30 cellular contexts compared by ENCODE assay signal in the genomic region with DNA sequence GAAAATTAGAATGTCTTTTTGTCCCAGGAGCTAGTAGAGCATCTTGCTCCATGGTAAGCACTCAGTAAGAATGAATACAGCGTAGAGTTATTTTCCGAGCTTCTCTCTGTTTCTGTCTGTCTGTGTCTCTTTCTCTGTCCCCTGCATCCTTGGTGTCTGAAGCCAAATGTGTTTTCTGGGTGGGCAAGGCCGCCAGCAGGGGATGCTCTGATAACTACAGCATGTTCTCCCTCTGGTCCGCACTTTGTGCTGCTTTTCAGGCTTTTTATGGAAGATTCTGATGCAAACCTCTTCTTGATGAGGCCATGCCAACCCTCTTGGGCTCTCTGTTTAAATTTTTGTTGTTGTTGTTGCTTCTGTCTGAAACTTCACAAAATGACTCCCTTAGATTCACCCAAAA.
DNase-seq lines count a peak whose midpoint lies in the region; ATAC-seq and TF ChIP-seq lines count a peak whose summit lies in the region.
"Had no signal": no experiment of that assay in that cellular context is flagged by ENCODE, and none has a peak within 500 bp of the region (broad histone marks: within the 10 kb centered on the region; RNA-seq: fewer than 3 reads in every experiment).

No MANE protein-coding gene starts in this region.

- no peaks in the 10 kb centered on the region for H3K36me3 ChIP-seq in SK-N-SH (replicated peaks in 1 of 2; ENCODE audit: control insufficient read depth in 1 of 2, insufficient read depth in 2 of 2, low read length in 1 of 2)
- H3K36me3 ChIP-seq in esophagus muscularis mucosa: no peaks in the 10 kb centered on the region
- H3K36me3 ChIP-seq in uterus: no peaks in the 10 kb centered on the region
- H3K36me3 ChIP-seq: colonic mucosa, spleen had no signal

- no peaks in the 10 kb centered on the region for H3K27me3 Mint-ChIP-seq in MCF 10A (ENCODE audit: insufficient read depth, unreplicated experiment)
- H3K27me3 Mint-ChIP-seq: activated naive CD8-positive, alpha-beta T cell; activated T-cell treated with anti-CD3 and anti-CD28 coated beads, Interleukin-2, amount 50 U/mL, for 24 hours; stimulated activated naive CD8-positive, alpha-beta T cell treated with anti-CD3 and anti-CD28 coated beads, Interleukin-15, Interleukin-2, amounts not matched to agents 100 ng/mL and 50 ng/mL, for 24 hours had no signal

- H3K79me2 ChIP-seq in SK-N-SH (ENCODE audit: insufficient read depth): no peaks in the 10 kb centered on the region

- no peak overlapping the region for H3K4me3 Mint-ChIP-seq in MCF 10A (ENCODE audit: unreplicated experiment)
- H3K4me3 Mint-ChIP-seq: activated naive CD8-positive, alpha-beta T cell; activated T-cell treated with anti-CD3 and anti-CD28 coated beads, Interleukin-2, amount 50 U/mL, for 24 hours; CD8-positive, alpha-beta memory T cell; memory B cell; stimulated activated naive CD8-positive, alpha-beta T cell treated with anti-CD3 and anti-CD28 coated beads, Interleukin-15, Interleukin-2, amounts not matched to agents 100 ng/mL and 50 ng/mL, for 24 hours had no signal

- no peaks in the 10 kb centered on the region for H3K4me1 Mint-ChIP-seq in MCF 10A (ENCODE audit: insufficient read depth, unreplicated experiment)
- H3K4me1 Mint-ChIP-seq: CD8-positive, alpha-beta memory T cell; memory B cell had no signal

- H3K4me3 ChIP-seq in SK-N-SH (ENCODE audit: low read depth in 2 of 2, low read length in 1 of 2) (no peak overlapping the region), NB4 (ENCODE audit: low read depth, low read length) (no peak overlapping the region), esophagus muscularis mucosa (no peak overlapping the region), uterus (no peak overlapping the region)
- H3K4me3 ChIP-seq: colonic mucosa, PC-9, spleen, testis had no signal

- WGBS in SK-N-SH (ENCODE audit: low lambda C conversion rate): 80% methylated on average over 4 of the region's 4 CpGs
- 94% methylated on average over 4 of the region's 4 CpGs for WGBS in esophagus muscularis mucosa

- ATAC-seq in SK-N-SH treated with all-trans-retinoic acid at 6 μM for 48 hours: no peak
- no peak for ATAC-seq in GM21786 (IDR thresholded peaks at IDR 0.05; ENCODE audit: unreplicated experiment)
- ATAC-seq: right cardiac atrium had no signal

- H3K4me1 ChIP-seq in SK-N-SH (ENCODE audit: control insufficient read depth in 1 of 2, insufficient read depth in 2 of 2, low read depth in 1 of 2, low read length in 1 of 2): peaks cover 0 to 6% of the 10 kb centered on the region in 2 experiments; a peak in 2 of 4 replicates
- no peaks in the 10 kb centered on the region for H3K4me1 ChIP-seq in esophagus muscularis mucosa
- H3K4me1 ChIP-seq in uterus: peaks cover 0 to 3% of the 10 kb centered on the region in 2 donors
- H3K4me1 ChIP-seq: colonic mucosa, testis had no signal

- H3K4me2 ChIP-seq in SK-N-SH: no peak overlapping the region
- H3K4me2 ChIP-seq: PC-9 had no signal

- no TSS peak for BruUV-seq in MCF 10A (replicated peaks; lab: Mats Ljungman, UMichigan)

- H3K9me2 ChIP-seq in SK-N-SH: no peaks in the 10 kb centered on the region

- H3K27ac ChIP-seq in SK-N-SH (ENCODE audit: low read depth in 2 of 2, low read length in 1 of 2) (no peak overlapping the region), esophagus muscularis mucosa (replicated peaks in 1 of 4) (no peak overlapping the region), uterus (peak overlapping the region; percentile 80 to 87)
- H3K27ac ChIP-seq: colonic mucosa, PC-9, spleen, testis, VCaP had no signal

- H4K20me1 ChIP-seq in SK-N-SH (ENCODE audit: insufficient read depth): no peaks in the 10 kb centered on the region

- H2AFZ ChIP-seq in SK-N-SH (ENCODE audit: low read depth): no peak overlapping the region
- H2AFZ ChIP-seq: PC-9 had no signal

- intact Hi-C loops in esophagus muscularis mucosa (cut with DNase I): no loop called here
- intact Hi-C loops in uterus (cut with DNase I; ENCODE audit: low total_unique reads): no loop called here
- intact Hi-C loops in MCF 10A (cut with micrococcal nuclease): no loop called here

- no peak for TF ChIP-seq POLR2A in NB4 (IDR thresholded peaks at IDR 0.05; ENCODE audit: extremely low read depth, insufficient read length)
- no peak for TF ChIP-seq POLR2A in esophagus muscularis mucosa (IDR thresholded peaks at IDR 0.05; ENCODE audit: low read depth)
- no peak for TF ChIP-seq POLR2A in uterus (IDR thresholded peaks at IDR 0.05)

- no peaks in the 10 kb centered on the region for H3K27me3 ChIP-seq in SK-N-SH (ENCODE audit: insufficient read depth)
- no peaks in the 10 kb centered on the region for H3K27me3 ChIP-seq in esophagus muscularis mucosa
- no peaks in the 10 kb centered on the region for H3K27me3 ChIP-seq in uterus
- H3K27me3 ChIP-seq: colonic mucosa, testis had no signal

- peaks cover 3% of the 10 kb centered on the region for H3K9me3 Mint-ChIP-seq in MCF 10A (ENCODE audit: unreplicated experiment)

- H3K27ac Mint-ChIP-seq in MCF 10A (ENCODE audit: low read depth, unreplicated experiment): no peak overlapping the region
- H3K27ac Mint-ChIP-seq: activated naive CD8-positive, alpha-beta T cell; activated T-cell treated with anti-CD3 and anti-CD28 coated beads, Interleukin-2, amount 50 U/mL, for 24 hours; memory B cell; stimulated activated naive CD8-positive, alpha-beta T cell treated with anti-CD3 and anti-CD28 coated beads, Interleukin-15, Interleukin-2, amounts not matched to agents 100 ng/mL and 50 ng/mL, for 24 hours had no signal

- H3F3A ChIP-seq in SK-N-SH (replicated peaks; ENCODE audit: insufficient read depth): no peaks in the 10 kb centered on the region

- no peak overlapping the region for H3K9ac ChIP-seq in SK-N-SH

- peak; percentile 16; the same call in 1 of the 2 replicates for TF ChIP-seq CTCF in SK-N-SH (IDR thresholded peaks at IDR 0.05)
- TF ChIP-seq CTCF in NB4 (IDR thresholded peaks at IDR 0.05; ENCODE audit: low read depth, low read length): peak; percentile 18
- TF ChIP-seq CTCF in esophagus muscularis mucosa (IDR thresholded peaks at IDR 0.05): no peak
- no peak for TF ChIP-seq CTCF in uterus (IDR thresholded peaks at IDR 0.05)
- no peak for TF ChIP-seq CTCF in MCF 10A (IDR thresholded peaks at IDR 0.05; ENCODE audit: unreplicated experiment)

- no peaks in the 10 kb centered on the region for H3K36me3 Mint-ChIP-seq in MCF 10A (ENCODE audit: insufficient read depth, unreplicated experiment)

- no peak for TF ChIP-seq EP300 in SK-N-SH (IDR thresholded peaks at IDR 0.05; ENCODE audit: borderline replicate concordance in 1 of 2, low read depth in 1 of 2, low read length in 1 of 2)
- no peak for TF ChIP-seq EP300 in esophagus muscularis mucosa (IDR thresholded peaks at IDR 0.05)

- no peak; the same call in 1 of the 2 replicates for TF ChIP-seq RAD21 in SK-N-SH (IDR thresholded peaks at IDR 0.05; ENCODE audit: low read length)

- DNase-seq in SK-N-SH: no peak
- DNase-seq in NB4 (ENCODE audit: low read depth): peak; percentile 28
- DNase-seq in esophagus muscularis mucosa (ENCODE audit: extremely low spot score): peak; percentile 39
- no peak for DNase-seq in uterus
- no peak for DNase-seq in GDM1 (lab: John Stamatoyannopoulos, UW)
- DNase-seq in MCF 10A (ENCODE audit: unreplicated experiment): no peak
- DNase-seq: 8988T; activated CD4-positive, alpha-beta T cell treated with anti-CD3 and anti-CD28 coated beads for 48 hours; activated effector memory CD4-positive, alpha-beta T cell treated with anti-CD3 and anti-CD28 coated beads, Interleukin-2, amount 50 U/mL, for 16 hours; activated T-cell treated with anti-CD3 and anti-CD28 coated beads, Interleukin-2, amount 50 U/mL, for 24 hours; CD8-positive, alpha-beta memory T cell; colonic mucosa; DMS153; effector CD4-positive, alpha-beta T cell; KBM-7; NCI-H1417 treated with DMSO at 0.1 percent for 48 hours; NCI-H2029 treated with DMSO at 0.1 percent for 48 hours; NCI-H524 treated with DMSO at 0.1 percent for 48 hours; PC-9; right cardiac atrium; spleen; stimulated activated CD4-positive, alpha-beta T cell treated with anti-CD3 and anti-CD28 coated beads, Interleukin-2, amount 100 ng/mL, for 24 hours; stimulated activated CD8-positive, alpha-beta memory T cell treated with anti-CD3 and anti-CD28 coated beads, Interleukin-4, amount 100 ng/mL, for 48 hours; testis had no signal

- H3K9me3 ChIP-seq in SK-N-SH (no peaks in the 10 kb centered on the region), esophagus muscularis mucosa (no peaks in the 10 kb centered on the region), uterus (no peaks in the 10 kb centered on the region)
- H3K9me3 ChIP-seq: colonic mucosa, testis had no signal

- POLR2A ChIA-PET in SK-N-SH (lab: Yijun Ruan, JAX): no interaction called here
- POLR2A ChIA-PET in MCF 10A (lab: Yijun Ruan, JAX): interaction anchor here (0.5 to 1.9 kb wide), 2 partner anchors 10 to 12 kb away, joined by 3 to 8 read pairs; no protein-coding TSS in a partner anchor

- CTCF ChIA-PET in SK-N-SH (lab: Yijun Ruan, JAX) (interaction anchor here (0.6 to 1.5 kb wide), 4 partner anchors 10 to 122 kb away, joined by 3 to 4 read pairs (median 4); no protein-coding TSS in a partner anchor), MCF 10A (lab: Yijun Ruan, JAX) (interaction anchor here (0.6 to 0.9 kb wide), 3 partner anchors 126 to 359 kb away, joined by 3 to 4 read pairs (median 3); no protein-coding TSS in a partner anchor)

TF ChIP-seq in SK-N-SH, 30 proteins besides CTCF, POLR2A, EP300 and RAD21 (continues in another document):
- TF ChIP-seq MEF2A (IDR thresholded peaks at IDR 0.05; ENCODE audit: borderline replicate concordance, low read depth): no peak
- TF ChIP-seq, protein P1, sequence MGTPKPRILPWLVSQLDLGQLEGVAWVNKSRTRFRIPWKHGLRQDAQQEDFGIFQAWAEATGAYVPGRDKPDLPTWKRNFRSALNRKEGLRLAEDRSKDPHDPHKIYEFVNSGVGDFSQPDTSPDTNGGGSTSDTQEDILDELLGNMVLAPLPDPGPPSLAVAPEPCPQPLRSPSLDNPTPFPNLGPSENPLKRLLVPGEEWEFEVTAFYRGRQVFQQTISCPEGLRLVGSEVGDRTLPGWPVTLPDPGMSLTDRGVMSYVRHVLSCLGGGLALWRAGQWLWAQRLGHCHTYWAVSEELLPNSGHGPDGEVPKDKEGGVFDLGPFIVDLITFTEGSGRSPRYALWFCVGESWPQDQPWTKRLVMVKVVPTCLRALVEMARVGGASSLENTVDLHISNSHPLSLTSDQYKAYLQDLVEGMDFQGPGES (IDR thresholded peaks at IDR 0.05; ENCODE audit: low read depth, low read length): no peak

TF ChIP-seq in SK-N-SH treated with all-trans-retinoic acid at 6 μM for 48 hours, 23 proteins besides CTCF, POLR2A, EP300 and RAD21:
- TF ChIP-seq TCF4 (CRISPR knock-in tag; IDR thresholded peaks at IDR 0.05; ENCODE audit: borderline replicate concordance): no peak
- TF ChIP-seq OSR1 (CRISPR knock-in tag; IDR thresholded peaks at IDR 0.05): no peak
- TF ChIP-seq BACH2 (CRISPR knock-in tag; IDR thresholded peaks at IDR 0.05; ENCODE audit: borderline replicate concordance): no peak
- TF ChIP-seq ARNTL (CRISPR knock-in tag; IDR thresholded peaks at IDR 0.05; ENCODE audit: borderline replicate concordance, low read depth): no peak
- no peak for TF ChIP-seq ZNF70 (CRISPR knock-in tag; IDR thresholded peaks at IDR 0.05)

Comparison
In these comparisons a context has a peak if more than half of its experiments do, and no peak if none do; other contexts are left out.
1. DNase-seq: peak in NB4 (single experiment) and esophagus muscularis mucosa (single experiment); none in SK-N-SH (single experiment), uterus (0 of 2), GDM1 (single experiment) and MCF 10A (single experiment).
2. H3K27ac ChIP-seq: peak in uterus (2 of 2); none in SK-N-SH (0 of 2) and esophagus muscularis mucosa (0 of 4).
3. CTCF ChIP-seq: peak in SK-N-SH (single experiment) and NB4 (single experiment); none in esophagus muscularis mucosa (0 of 3), uterus (0 of 4) and MCF 10A (single experiment).